In the genomic region with DNA sequence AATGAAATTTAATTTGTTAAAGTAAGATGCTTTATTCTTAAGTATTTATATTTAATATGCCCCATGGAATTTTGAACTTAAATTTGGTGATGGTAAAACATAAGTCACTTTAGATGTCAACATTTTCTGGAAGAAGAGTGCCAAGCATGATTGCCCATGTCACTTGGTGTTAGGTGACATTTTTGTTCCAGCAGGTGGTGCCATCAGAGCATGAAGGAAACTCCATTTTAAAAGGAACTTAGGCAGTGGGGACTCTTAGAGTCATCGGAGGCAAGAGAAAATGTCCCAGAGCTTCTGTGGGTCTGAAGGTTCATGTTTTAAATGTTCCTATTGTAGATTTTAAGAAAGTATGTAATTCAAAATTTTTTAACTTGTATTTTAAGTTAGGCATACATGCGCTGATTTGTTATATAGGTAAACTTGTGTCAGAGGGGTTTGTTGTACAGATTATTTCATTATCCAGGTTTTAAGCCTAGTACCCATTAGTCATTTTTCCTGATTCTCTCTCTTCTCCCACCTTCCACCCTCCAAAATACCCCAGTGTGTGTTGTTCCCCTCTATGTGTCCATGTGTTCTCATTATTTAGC, we compare ENCODE assay signal across 1 cellular context.
TF ChIP-seq lines count a peak whose summit lies in the region.

No MANE protein-coding gene starts in this region.

TF ChIP-seq in HepG2, 621 proteins besides CTCF, POLR2A, EP300 and RAD21 (continued from another document):
- TF ChIP-seq KAT8 (CRISPR knock-in tag; IDR thresholded peaks at IDR 0.05) (no peak), ZNF496 (CRISPR knock-in tag; IDR thresholded peaks at IDR 0.05; ENCODE audit: insufficient replicate concordance) (no peak), KLF15 (CRISPR knock-in tag; IDR thresholded peaks at IDR 0.05; ENCODE audit: borderline replicate concordance) (no peak), ATAD3A (CRISPR knock-in tag; IDR thresholded peaks at IDR 0.05) (no peak), MTF2 (CRISPR knock-in tag; IDR thresholded peaks at IDR 0.05; ENCODE audit: borderline replicate concordance) (no peak), SMARCE1 (IDR thresholded peaks at IDR 0.05; ENCODE audit: borderline replicate concordance) (no peak)
